In genomic region chr5:139639619-139640431, GRCh38 we compare ENCODE assay signal across 1 cellular context.
TF ChIP-seq lines count a peak whose summit lies in the region.

No MANE protein-coding gene starts in this region.

TF ChIP-seq in SK-N-SH, 30 proteins besides CTCF, POLR2A, EP300 and RAD21 (continued from another document):
- TF ChIP-seq IRF3 (IDR thresholded peaks at IDR 0.05; ENCODE audit: low read depth, low read length) (no peak), POLR2AphosphoS5 (IDR thresholded peaks at IDR 0.05; ENCODE audit: low read depth, low read length) (no peak), MXI1 (IDR thresholded peaks at IDR 0.05; ENCODE audit: low read depth, low read length) (0 out of 2 replicates have a peak, but pooled peaks have one; percentile 18), JUND (IDR thresholded peaks at IDR 0.05) (no peak; the same call in 1 of the 2 replicates), ELF1 (IDR thresholded peaks at IDR 0.05) (no peak), FOXJ3 (CRISPR knock-in tag; IDR thresholded peaks at IDR 0.05) (no peak), SMC3 (IDR thresholded peaks at IDR 0.05; ENCODE audit: low read depth, low read length) (no peak)
- TF ChIP-seq, protein P1, sequence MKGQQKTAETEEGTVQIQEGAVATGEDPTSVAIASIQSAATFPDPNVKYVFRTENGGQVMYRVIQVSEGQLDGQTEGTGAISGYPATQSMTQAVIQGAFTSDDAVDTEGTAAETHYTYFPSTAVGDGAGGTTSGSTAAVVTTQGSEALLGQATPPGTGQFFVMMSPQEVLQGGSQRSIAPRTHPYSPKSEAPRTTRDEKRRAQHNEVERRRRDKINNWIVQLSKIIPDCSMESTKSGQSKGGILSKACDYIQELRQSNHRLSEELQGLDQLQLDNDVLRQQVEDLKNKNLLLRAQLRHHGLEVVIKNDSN (IDR thresholded peaks at IDR 0.05; ENCODE audit: borderline replicate concordance, low read depth) = no peak
- TF ChIP-seq, protein P2, sequence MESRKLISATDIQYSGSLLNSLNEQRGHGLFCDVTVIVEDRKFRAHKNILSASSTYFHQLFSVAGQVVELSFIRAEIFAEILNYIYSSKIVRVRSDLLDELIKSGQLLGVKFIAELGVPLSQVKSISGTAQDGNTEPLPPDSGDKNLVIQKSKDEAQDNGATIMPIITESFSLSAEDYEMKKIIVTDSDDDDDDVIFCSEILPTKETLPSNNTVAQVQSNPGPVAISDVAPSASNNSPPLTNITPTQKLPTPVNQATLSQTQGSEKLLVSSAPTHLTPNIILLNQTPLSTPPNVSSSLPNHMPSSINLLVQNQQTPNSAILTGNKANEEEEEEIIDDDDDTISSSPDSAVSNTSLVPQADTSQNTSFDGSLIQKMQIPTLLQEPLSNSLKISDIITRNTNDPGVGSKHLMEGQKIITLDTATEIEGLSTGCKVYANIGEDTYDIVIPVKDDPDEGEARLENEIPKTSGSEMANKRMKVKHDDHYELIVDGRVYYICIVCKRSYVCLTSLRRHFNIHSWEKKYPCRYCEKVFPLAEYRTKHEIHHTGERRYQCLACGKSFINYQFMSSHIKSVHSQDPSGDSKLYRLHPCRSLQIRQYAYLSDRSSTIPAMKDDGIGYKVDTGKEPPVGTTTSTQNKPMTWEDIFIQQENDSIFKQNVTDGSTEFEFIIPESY (IDR thresholded peaks at IDR 0.05; ENCODE audit: borderline replicate concordance, low read depth) = 0 out of 2 replicates have a peak, but pooled peaks have one; percentile 49
